Comparison of ENCODE assay signal across 29 cellular contexts in the genomic region with DNA sequence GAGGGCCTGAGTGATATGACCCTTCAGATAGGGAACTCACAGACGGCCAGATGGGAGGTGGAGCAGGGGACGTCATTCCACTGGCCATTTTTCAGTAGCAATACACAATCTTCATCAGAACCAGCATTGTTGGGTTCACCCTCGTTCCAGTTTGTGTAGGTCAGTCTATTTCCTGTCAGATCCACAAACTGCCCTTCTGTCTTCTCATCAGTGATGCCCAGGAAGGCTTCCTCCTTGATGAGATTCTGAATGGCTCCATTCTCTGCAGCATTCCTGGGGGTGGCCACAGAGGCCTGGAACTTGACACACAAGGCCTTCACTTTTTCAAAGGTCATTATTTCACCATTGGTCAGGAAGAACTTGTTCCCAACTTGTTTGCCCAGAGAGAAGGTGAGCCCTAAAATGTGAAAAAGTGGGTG. TPM values are rescaled to one million over a fixed set of nuclear protein-coding genes. Genes with fewer than 3 reads are reported as not detected.
DNase-seq lines count a peak whose midpoint lies in the region; ATAC-seq, FAIRE-seq and TF ChIP-seq lines count a peak whose summit lies in the region.
"Had no signal": no experiment of that assay in that cellular context is flagged by ENCODE, and none has a peak within 500 bp of the region (broad histone marks: within the 10 kb centered on the region; RNA-seq: fewer than 3 reads in every experiment).

No MANE protein-coding gene starts in this region.

- H3K36me3 Mint-ChIP-seq in astrocyte (ENCODE audit: low read depth, unreplicated experiment), result no peaks in the 10 kb centered on the region
- H3K36me3 Mint-ChIP-seq: CD8-positive, alpha-beta memory T cell had no signal

- ATAC-seq in left ventricle myocardium superior (peak; percentile 22), HepG2 (peak; percentile 82)
- ATAC-seq: Panc1 had no signal

- WGBS in HepG2 (ENCODE audit: low lambda C conversion rate), result 0% methylated on average over 3 of the region's 3 CpGs

- H3K27ac ChIP-seq in left ventricle myocardium inferior (replicated peaks) (no peak overlapping the region), astrocyte (ENCODE audit: low read depth, low read length) (no peak overlapping the region), HepG2 (ENCODE audit: extremely low read length, insufficient read depth, low read length) (peak overlapping the region; percentile 100)
- H3K27ac ChIP-seq: C4-2B, HL-60, SJSA1 had no signal

- H4K20me1 ChIP-seq in astrocyte (ENCODE audit: insufficient read depth, low read length), result no peaks in the 10 kb centered on the region
- no peaks in the 10 kb centered on the region for H4K20me1 ChIP-seq in HepG2 (ENCODE audit: insufficient read depth, low read length)

- peak; percentile 17 to 30; a peak in 1 of 4 replicates for TF ChIP-seq POLR2A in HepG2 (IDR thresholded peaks at IDR 0.05; ENCODE audit: insufficient read depth in 1 of 2, low read depth in 2 of 2, low read length in 2 of 2)

- no peaks in the 10 kb centered on the region for H3K36me3 ChIP-seq in left ventricle myocardium inferior
- H3K36me3 ChIP-seq in astrocyte (ENCODE audit: insufficient read depth, low read length), result no peaks in the 10 kb centered on the region
- peaks cover 0 to 4% of the 10 kb centered on the region in 2 experiments; a peak in 1 of 5 replicates for H3K36me3 ChIP-seq in HepG2 (replicated peaks in 1 of 2; ENCODE audit: control insufficient read depth in 1 of 2, insufficient read depth in 2 of 2, low read length in 2 of 2)
- H3K36me3 ChIP-seq: SJSA1 had no signal

- CTCF ChIA-PET in HepG2 (lab: Yijun Ruan, JAX; ENCODE audit: low intra/inter-chr PET ratio, low total read pairs), result no interaction called here

- no peak for TF ChIP-seq RAD21 in HepG2 (CRISPR knock-in tag; IDR thresholded peaks at IDR 0.05)

- H3K27me3 Mint-ChIP-seq in astrocyte (ENCODE audit: low read depth, unreplicated experiment), result no peaks in the 10 kb centered on the region

- no peaks in the 10 kb centered on the region for H3K27me3 ChIP-seq in left ventricle myocardium inferior (ENCODE audit: low read depth)
- H3K27me3 ChIP-seq in astrocyte (ENCODE audit: insufficient read depth, low read length), result no peaks in the 10 kb centered on the region
- H3K27me3 ChIP-seq in HepG2 (ENCODE audit: control insufficient read depth in 1 of 2, insufficient read depth in 2 of 2, low read length in 2 of 2), result no peaks in the 10 kb centered on the region

- POLR2A ChIA-PET in HepG2 (lab: Yijun Ruan, JAX), result no interaction called here

- H3K4me2 ChIP-seq in astrocyte (ENCODE audit: low read length), result no peak overlapping the region
- peak overlapping the region; percentile 52 for H3K4me2 ChIP-seq in HepG2 (ENCODE audit: low read depth, low read length)

- TF ChIP-seq EP300 in HepG2 (IDR thresholded peaks at IDR 0.05; ENCODE audit: low read depth in 2 of 2, low read length in 2 of 2), result peak in 1 of 2 experiments; percentile 93; a peak in 2 of 4 replicates
- peak; percentile 94 for TF ChIP-seq EP300 in HepG2 (CRISPR knock-in tag; IDR thresholded peaks at IDR 0.05; ENCODE audit: borderline replicate concordance)

- FAIRE-seq in astrocyte (lab: Jason Lieb, UNC), result no peak
- FAIRE-seq in HepG2 (lab: Jason Lieb, UNC), result peak; percentile 66
- FAIRE-seq: A204.1, D721Med, GM19239 had no signal

- no peak overlapping the region for H3K4me3 ChIP-seq in left ventricle myocardium inferior
- no peak overlapping the region for H3K4me3 ChIP-seq in astrocyte (ENCODE audit: insufficient read depth, low read depth, low read length)
- peak overlapping the region in 2 of 3 experiments; percentile 2 to 19; a peak in 1 of 6 replicates for H3K4me3 ChIP-seq in HepG2 (replicated peaks in 1 of 3; ENCODE audit: insufficient read depth in 1 of 3, low read depth in 2 of 3, low read length in 3 of 3)
- H3K4me3 ChIP-seq: SJSA1 had no signal

- H3K9ac ChIP-seq in astrocyte (ENCODE audit: low read length), result no peak overlapping the region
- H3K9ac ChIP-seq in HepG2 (ENCODE audit: insufficient read depth, low read depth, low read length), result peak overlapping the region; percentile 28

- H3K9me3 ChIP-seq in left ventricle myocardium inferior (replicated peaks) (no peaks in the 10 kb centered on the region), astrocyte (ENCODE audit: insufficient read depth, low read depth, low read length) (no peaks in the 10 kb centered on the region), HepG2 (ENCODE audit: low read length) (peaks cover 5% of the 10 kb centered on the region; the same call in 1 of the 2 replicates)
- H3K9me3 ChIP-seq: SJSA1 had no signal

- peaks cover 9% of the 10 kb centered on the region for H3K4me1 Mint-ChIP-seq in astrocyte (ENCODE audit: low read depth, unreplicated experiment)
- H3K4me1 Mint-ChIP-seq: CD8-positive, alpha-beta memory T cell had no signal

- H3K27ac Mint-ChIP-seq in astrocyte (ENCODE audit: unreplicated experiment), result peak overlapping the region; percentile 12
- H3K27ac Mint-ChIP-seq: CD8-positive, alpha-beta memory T cell had no signal

- H2AFZ ChIP-seq in astrocyte (ENCODE audit: low read depth, low read length), result no peak overlapping the region
- H2AFZ ChIP-seq in HepG2 (ENCODE audit: low read length), result no peak overlapping the region

- no peaks in the 10 kb centered on the region for H3K9me3 Mint-ChIP-seq in astrocyte (ENCODE audit: unreplicated experiment)

- in situ Hi-C loops in HepG2 (cut with HindIII; ENCODE audit: extremely low pct_ligation_motif_present, low pct_unique_long_range_greater_than_20kb), result no loop called here

- H3K4me1 ChIP-seq in left ventricle myocardium inferior (no peaks in the 10 kb centered on the region), astrocyte (ENCODE audit: insufficient read depth, low read length) (no peaks in the 10 kb centered on the region), HepG2 (ENCODE audit: insufficient read depth, low read length) (peaks cover 82% of the 10 kb centered on the region)
- H3K4me1 ChIP-seq: SJSA1 had no signal

- no peak for DNase-seq in left ventricle myocardium superior
- no peak for DNase-seq in left ventricle myocardium inferior
- no peak for DNase-seq in astrocyte (ENCODE audit: low read depth)
- DNase-seq in HepG2 (ENCODE audit: low spot score), result peak; percentile 97
- DNase-seq in NCI-H1417 treated with DMSO at 0.1 percent for 48 hours (lab: John Stamatoyannopoulos, UW), result no peak
- no peak for DNase-seq in NCI-H345 treated with DMSO at 0.1 percent for 48 hours (lab: John Stamatoyannopoulos, UW; ENCODE audit: unreplicated experiment)
- DNase-seq in amygdala (lab: John Stamatoyannopoulos, UW), result no peak
- no peak for DNase-seq in A172 (ENCODE audit: low spot score)
- DNase-seq: CD8-positive, alpha-beta memory T cell; EL; GF-D8; GOT3; HCEC 1CT; KG1; NCI-H1092; NCI-H1436 treated with DMSO at 0.1 percent for 48 hours; NCI-H1930; NCI-H226; NCI-H524; NCI-H774; NK-92 treated with Interleukin-12 subunit alpha and Interleukin-12 subunit beta, amount 100 ng/mL, for 24 hours had no signal

- intact Hi-C loops in left ventricle myocardium superior (cut with micrococcal nuclease) (no loop called here), left ventricle myocardium inferior (cut with micrococcal nuclease) (no loop called here), HepG2 (cut with micrococcal nuclease; ENCODE audit: unreplicated experiment) (loop anchor here (10.0 kb wide), 1 partner anchor 1187 kb away; no protein-coding TSS in a partner anchor)

- BruUV-seq in HepG2 (replicated peaks; lab: Mats Ljungman, UMichigan), result no TSS peak

- TF ChIP-seq CTCF in left ventricle myocardium inferior (IDR thresholded peaks at IDR 0.05; ENCODE audit: borderline replicate concordance), result no peak
- TF ChIP-seq CTCF in astrocyte (IDR thresholded peaks at IDR 0.05; ENCODE audit: insufficient read depth, low read depth, low read length), result no peak
- TF ChIP-seq CTCF in HepG2 (CRISPR knock-in tag; IDR thresholded peaks at IDR 0.05), result no peak

- H3K4me3 Mint-ChIP-seq in astrocyte (ENCODE audit: unreplicated experiment), result no peak overlapping the region
- H3K4me3 Mint-ChIP-seq: CD8-positive, alpha-beta memory T cell had no signal

- H3K79me2 ChIP-seq in astrocyte (ENCODE audit: insufficient read depth, low read length), result no peaks in the 10 kb centered on the region
- peaks cover 7% of the 10 kb centered on the region for H3K79me2 ChIP-seq in HepG2 (ENCODE audit: insufficient read depth, low read length)

TF ChIP-seq in HepG2, 621 proteins besides CTCF, POLR2A, EP300 and RAD21 (continues in another document):
- TF ChIP-seq ZFP36 (IDR thresholded peaks at IDR 0.05; ENCODE audit: borderline replicate concordance, low read depth, low read length, partially characterized antibody), result no peak
- TF ChIP-seq DMAP1 (CRISPR knock-in tag; IDR thresholded peaks at IDR 0.05), result peak; percentile 31; the same call in 1 of the 2 replicates
- TF ChIP-seq SALL1 (CRISPR knock-in tag; IDR thresholded peaks at IDR 0.05), result peak; percentile 87
- TF ChIP-seq ATAD3A (CRISPR knock-in tag; IDR thresholded peaks at IDR 0.05), result no peak
- TF ChIP-seq GTF2F1 (IDR thresholded peaks at IDR 0.05; ENCODE audit: low read length), result no peak

RNA-seq across cellular contexts. Expression of a gene that starts 4.5 kb away (rescaled TPM):
- total RNA-seq in left ventricle myocardium superior (not detected), left ventricle myocardium inferior (not detected), astrocyte (not detected in 2 replicates), HepG2 (2016; rRNA removed; fragmentation: Illumina TruSeq; extraction: Trizol) (9.2 and 9.6 TPM in 2 replicates)
- 0.61 and 0.62 TPM in 2 replicates for total RNA-seq in HepG2 (2016; cell fraction: cytosol; rRNA removed; fragmentation: Illumina TruSeq; extraction: Trizol; ENCODE audit: low read depth)
- 9.0 and 9.5 TPM in 2 replicates for total RNA-seq in HepG2 (2016; cell fraction: insoluble cytoplasmic fraction; rRNA removed; fragmentation: Illumina TruSeq; extraction: Trizol)
- 2.1 and 2.6 TPM in 2 replicates for total RNA-seq in HepG2 (2016; cell fraction: membrane; rRNA removed; fragmentation: Illumina TruSeq; extraction: Trizol)
- total RNA-seq in HepG2 (2016; cell fraction: nucleus; rRNA removed; fragmentation: Illumina TruSeq; extraction: Trizol), result 11.0 and 12.5 TPM in 2 replicates
- polyA plus RNA-seq in HepG2 (2011; rRNA removed), result 11.9 and 16.2 TPM in 2 replicates
- polyA plus RNA-seq in HepG2 (2011; cell fraction: cytosol; rRNA removed), result 6.3 and 9.4 TPM in 2 replicates
- 5.7 and 6.0 TPM in 2 replicates for polyA plus RNA-seq in HepG2 (2011; cell fraction: nucleus; rRNA removed)
- polyA plus RNA-seq in HepG2 (2012), result 3.6 and 4.5 TPM in 2 replicates
- polyA plus RNA-seq in HepG2 (2016; cell fraction: cytosol; fragmentation: Illumina TruSeq; extraction: Trizol; ENCODE audit: low read depth), result 0.41 and 0.43 TPM in 2 replicates
- polyA plus RNA-seq in HepG2 (2016; cell fraction: insoluble cytoplasmic fraction; fragmentation: Illumina TruSeq; extraction: Trizol; ENCODE audit: low read depth), result 10.4 TPM in 2 replicates
- 1.4 TPM in 2 replicates for polyA plus RNA-seq in HepG2 (2016; cell fraction: membrane; fragmentation: Illumina TruSeq; extraction: Trizol; ENCODE audit: low read depth)
- 10.6 and 11.4 TPM in 2 replicates for polyA plus RNA-seq in HepG2 (2016; cell fraction: nucleus; fragmentation: Illumina TruSeq; extraction: Trizol; ENCODE audit: insufficient read depth, low read depth)
- polyA minus RNA-seq in HepG2 (2011; rRNA and poly(A)+ RNA removed; ENCODE audit: low replicate concordance), result 10.2 TPM in 1 of 2 replicates, not detected in the other
- 9.8 and 11.4 TPM in 2 replicates for polyA minus RNA-seq in HepG2 (2011; cell fraction: cytosol; rRNA and poly(A)+ RNA removed)
- polyA minus RNA-seq in HepG2 (2011; cell fraction: nucleus; rRNA and poly(A)+ RNA removed), result 24.7 and 30.8 TPM in 2 replicates
- total RNA-seq in A172 (2014; rRNA removed; shearing (Covaris generic)), result not detected in 2 replicates
- total RNA-seq: CD8-positive, alpha-beta memory T cell; HT-29; SJSA1 had no signal
- polyA plus RNA-seq: CD8-positive, alpha-beta memory T cell had no signal

Comparison
In these comparisons a context has a peak if more than half of its experiments do, and no peak if none do; other contexts are left out.
1. H3K4me3 ChIP-seq: peak in HepG2 (2 of 3); none in left ventricle myocardium inferior (single experiment) and astrocyte (single experiment).